In the genomic region with DNA sequence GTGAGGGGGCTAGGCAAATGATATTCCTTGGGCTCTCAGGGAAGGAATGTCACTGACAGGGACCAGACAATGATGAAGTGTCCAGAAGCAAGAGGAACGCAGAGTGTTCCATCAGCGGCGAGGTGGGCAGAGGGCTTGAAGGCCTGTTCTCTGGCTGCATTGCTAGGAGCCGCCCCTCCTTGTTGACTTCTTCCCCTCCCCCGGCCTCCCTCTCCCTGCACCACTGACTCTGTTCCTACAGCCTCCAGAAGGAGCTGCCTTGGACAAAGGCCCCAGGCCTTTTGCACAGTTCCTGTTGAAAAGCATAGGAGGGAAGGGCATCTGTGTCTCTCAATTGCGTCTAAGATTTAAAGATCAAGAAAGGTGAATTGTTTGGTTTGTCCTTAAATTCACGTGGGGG, we compare ENCODE assay signal across 1 cellular context.
TF ChIP-seq lines count a peak whose summit lies in the region.

No MANE protein-coding gene starts in this region.

TF ChIP-seq in GM23338, 12 proteins besides CTCF, POLR2A, EP300 and RAD21 (continued from another document):
- TF ChIP-seq, protein P1, sequence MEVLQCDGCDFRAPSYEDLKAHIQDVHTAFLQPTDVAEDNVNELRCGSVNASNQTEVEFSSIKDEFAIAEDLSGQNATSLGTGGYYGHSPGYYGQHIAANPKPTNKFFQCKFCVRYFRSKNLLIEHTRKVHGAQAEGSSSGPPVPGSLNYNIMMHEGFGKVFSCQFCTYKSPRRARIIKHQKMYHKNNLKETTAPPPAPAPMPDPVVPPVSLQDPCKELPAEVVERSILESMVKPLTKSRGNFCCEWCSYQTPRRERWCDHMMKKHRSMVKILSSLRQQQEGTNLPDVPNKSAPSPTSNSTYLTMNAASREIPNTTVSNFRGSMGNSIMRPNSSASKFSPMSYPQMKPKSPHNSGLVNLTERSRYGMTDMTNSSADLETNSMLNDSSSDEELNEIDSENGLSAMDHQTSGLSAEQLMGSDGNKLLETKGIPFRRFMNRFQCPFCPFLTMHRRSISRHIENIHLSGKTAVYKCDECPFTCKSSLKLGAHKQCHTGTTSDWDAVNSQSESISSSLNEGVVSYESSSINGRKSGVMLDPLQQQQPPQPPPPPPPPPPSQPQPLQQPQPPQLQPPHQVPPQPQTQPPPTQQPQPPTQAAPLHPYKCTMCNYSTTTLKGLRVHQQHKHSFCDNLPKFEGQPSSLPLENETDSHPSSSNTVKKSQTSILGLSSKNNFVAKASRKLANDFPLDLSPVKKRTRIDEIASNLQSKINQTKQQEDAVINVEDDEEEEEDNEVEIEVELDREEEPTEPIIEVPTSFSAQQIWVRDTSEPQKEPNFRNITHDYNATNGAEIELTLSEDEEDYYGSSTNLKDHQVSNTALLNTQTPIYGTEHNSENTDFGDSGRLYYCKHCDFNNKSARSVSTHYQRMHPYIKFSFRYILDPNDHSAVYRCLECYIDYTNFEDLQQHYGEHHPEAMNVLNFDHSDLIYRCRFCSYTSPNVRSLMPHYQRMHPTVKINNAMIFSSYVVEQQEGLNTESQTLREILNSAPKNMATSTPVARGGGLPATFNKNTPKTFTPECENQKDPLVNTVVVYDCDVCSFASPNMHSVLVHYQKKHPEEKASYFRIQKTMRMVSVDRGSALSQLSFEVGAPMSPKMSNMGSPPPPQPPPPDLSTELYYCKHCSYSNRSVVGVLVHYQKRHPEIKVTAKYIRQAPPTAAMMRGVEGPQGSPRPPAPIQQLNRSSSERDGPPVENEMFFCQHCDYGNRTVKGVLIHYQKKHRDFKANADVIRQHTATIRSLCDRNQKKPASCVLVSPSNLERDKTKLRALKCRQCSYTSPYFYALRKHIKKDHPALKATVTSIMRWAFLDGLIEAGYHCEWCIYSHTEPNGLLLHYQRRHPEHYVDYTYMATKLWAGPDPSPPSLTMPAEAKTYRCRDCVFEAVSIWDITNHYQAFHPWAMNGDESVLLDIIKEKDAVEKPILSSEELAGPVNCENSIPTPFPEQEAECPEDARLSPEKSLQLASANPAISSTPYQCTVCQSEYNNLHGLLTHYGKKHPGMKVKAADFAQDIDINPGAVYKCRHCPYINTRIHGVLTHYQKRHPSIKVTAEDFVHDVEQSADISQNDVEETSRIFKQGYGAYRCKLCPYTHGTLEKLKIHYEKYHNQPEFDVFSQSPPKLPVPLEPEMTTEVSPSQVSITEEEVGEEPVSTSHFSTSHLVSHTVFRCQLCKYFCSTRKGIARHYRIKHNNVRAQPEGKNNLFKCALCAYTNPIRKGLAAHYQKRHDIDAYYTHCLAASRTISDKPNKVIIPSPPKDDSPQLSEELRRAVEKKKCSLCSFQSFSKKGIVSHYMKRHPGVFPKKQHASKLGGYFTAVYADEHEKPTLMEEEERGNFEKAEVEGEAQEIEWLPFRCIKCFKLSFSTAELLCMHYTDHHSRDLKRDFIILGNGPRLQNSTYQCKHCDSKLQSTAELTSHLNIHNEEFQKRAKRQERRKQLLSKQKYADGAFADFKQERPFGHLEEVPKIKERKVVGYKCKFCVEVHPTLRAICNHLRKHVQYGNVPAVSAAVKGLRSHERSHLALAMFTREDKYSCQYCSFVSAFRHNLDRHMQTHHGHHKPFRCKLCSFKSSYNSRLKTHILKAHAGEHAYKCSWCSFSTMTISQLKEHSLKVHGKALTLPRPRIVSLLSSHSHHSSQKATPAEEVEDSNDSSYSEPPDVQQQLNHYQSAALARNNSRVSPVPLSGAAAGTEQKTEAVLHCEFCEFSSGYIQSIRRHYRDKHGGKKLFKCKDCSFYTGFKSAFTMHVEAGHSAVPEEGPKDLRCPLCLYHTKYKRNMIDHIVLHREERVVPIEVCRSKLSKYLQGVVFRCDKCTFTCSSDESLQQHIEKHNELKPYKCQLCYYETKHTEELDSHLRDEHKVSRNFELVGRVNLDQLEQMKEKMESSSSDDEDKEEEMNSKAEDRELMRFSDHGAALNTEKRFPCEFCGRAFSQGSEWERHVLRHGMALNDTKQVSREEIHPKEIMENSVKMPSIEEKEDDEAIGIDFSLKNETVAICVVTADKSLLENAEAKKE (CRISPR knock-in tag; IDR thresholded peaks at IDR 0.05), result no peak
- TF ChIP-seq EZH2phosphoT487 (IDR thresholded peaks at IDR 0.05; ENCODE audit: unreplicated experiment) (no peak), EZH2 (IDR thresholded peaks at IDR 0.05; ENCODE audit: low read depth, unreplicated experiment) (no peak)
- TF ChIP-seq, protein P2, sequence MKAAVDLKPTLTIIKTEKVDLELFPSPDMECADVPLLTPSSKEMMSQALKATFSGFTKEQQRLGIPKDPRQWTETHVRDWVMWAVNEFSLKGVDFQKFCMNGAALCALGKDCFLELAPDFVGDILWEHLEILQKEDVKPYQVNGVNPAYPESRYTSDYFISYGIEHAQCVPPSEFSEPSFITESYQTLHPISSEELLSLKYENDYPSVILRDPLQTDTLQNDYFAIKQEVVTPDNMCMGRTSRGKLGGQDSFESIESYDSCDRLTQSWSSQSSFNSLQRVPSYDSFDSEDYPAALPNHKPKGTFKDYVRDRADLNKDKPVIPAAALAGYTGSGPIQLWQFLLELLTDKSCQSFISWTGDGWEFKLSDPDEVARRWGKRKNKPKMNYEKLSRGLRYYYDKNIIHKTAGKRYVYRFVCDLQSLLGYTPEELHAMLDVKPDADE (IDR thresholded peaks at IDR 0.05), result no peak
TF ChIP-seq in GM23338: peak in this region for 0.
